ENCODE assay signal across 8 cellular contexts in the genomic region with DNA sequence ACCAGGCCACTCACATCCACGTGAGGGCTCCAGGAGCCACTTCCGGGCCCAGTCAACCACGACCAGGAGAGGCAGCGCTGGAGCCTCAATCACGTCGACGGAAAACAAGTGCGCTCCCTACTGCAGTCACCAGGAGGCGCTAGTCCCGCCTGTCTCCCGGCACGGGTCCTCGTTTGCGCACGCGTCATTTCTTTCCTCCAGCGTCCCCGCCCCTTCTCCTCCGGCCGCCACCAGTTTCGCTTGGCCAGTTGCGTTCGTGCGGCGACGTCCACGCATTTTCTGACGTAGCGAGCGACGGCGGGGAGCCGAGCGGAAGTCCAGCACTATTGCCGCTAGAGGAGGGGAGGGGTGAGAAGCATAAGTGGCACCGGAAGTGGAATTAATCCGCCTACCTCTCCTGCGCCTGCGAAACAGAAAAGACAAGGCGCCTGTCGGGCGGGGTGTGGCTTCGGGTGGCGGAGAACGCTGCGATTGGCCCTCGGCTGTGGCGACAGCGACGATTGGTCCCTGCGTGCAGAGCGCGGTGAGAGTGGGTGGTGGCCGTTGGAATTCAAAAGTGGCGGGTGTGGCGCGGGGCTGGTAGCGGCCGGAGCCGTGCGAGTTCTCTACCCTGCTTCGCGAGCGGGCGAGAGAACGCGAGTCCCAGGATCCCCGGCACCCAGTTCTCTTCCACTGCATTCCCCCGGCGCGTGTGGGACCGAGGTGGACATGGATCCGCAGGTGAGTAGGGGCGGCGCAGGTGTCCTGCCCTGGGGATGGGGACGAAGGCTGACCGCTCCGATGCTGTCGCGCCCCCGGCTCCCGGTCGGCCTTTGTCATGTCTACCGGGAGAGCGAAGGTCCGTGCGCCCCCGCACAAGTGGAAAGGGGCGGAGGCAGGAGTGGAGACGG. TPM values are rescaled to one million over a fixed set of nuclear protein-coding genes. Genes with fewer than 3 reads are reported as not detected.
DNase-seq lines count a peak whose midpoint lies in the region; ATAC-seq and TF ChIP-seq lines count a peak whose summit lies in the region.

A gene with protein sequence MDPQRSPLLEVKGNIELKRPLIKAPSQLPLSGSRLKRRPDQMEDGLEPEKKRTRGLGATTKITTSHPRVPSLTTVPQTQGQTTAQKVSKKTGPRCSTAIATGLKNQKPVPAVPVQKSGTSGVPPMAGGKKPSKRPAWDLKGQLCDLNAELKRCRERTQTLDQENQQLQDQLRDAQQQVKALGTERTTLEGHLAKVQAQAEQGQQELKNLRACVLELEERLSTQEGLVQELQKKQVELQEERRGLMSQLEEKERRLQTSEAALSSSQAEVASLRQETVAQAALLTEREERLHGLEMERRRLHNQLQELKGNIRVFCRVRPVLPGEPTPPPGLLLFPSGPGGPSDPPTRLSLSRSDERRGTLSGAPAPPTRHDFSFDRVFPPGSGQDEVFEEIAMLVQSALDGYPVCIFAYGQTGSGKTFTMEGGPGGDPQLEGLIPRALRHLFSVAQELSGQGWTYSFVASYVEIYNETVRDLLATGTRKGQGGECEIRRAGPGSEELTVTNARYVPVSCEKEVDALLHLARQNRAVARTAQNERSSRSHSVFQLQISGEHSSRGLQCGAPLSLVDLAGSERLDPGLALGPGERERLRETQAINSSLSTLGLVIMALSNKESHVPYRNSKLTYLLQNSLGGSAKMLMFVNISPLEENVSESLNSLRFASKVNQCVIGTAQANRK (plus strand): TSS at position 546 of the 890 bp plus-strand sequence. CDS start 163 bp downstream, at position 709.

- peak within 1 kb of the TSS; percentile 74 for H3K4me2 ChIP-seq in KMS-11

- intact Hi-C loops in esophagus muscularis mucosa (cut with DNase I) = loop anchor here (5.0 to 10.0 kb wide), 3 partner anchors 36 to 183 kb away; a partner anchor contains a TSS

- peak within 1 kb of the TSS; percentile 60; the same call in 1 of the 2 replicates for H3K9ac ChIP-seq in KMS-11

- peak within 1 kb of the TSS; percentile 91 for H3K4me3 Mint-ChIP-seq in activated T-cell treated with anti-CD3 and anti-CD28 coated beads, Interleukin-2, amount 50 U/mL, for 72 hours
- peak within 1 kb of the TSS; percentile 86 for H3K4me3 Mint-ChIP-seq in stimulated activated effector memory CD8-positive, alpha-beta T cell treated with anti-CD3 and anti-CD28 coated beads, Interleukin-12 subunit alpha, Interleukin-12 subunit beta, amount 100 ng/mL, for 72 hours

- peak within 1 kb of the TSS; percentile 91 for H2AFZ ChIP-seq in KMS-11 (ENCODE audit: low read depth)

- peaks cover 40% of the 10 kb centered on the region for H3K4me1 ChIP-seq in KMS-11 (ENCODE audit: low read depth, poor library complexity, severe bottlenecking)
- H3K4me1 ChIP-seq in Peyer's patch = peaks cover 0 to 9% (median 7%) of the 10 kb centered on the region in 4 donors
- peaks cover 8 to 15% (median 14%) of the 10 kb centered on the region in 4 donors for H3K4me1 ChIP-seq in esophagus muscularis mucosa

- H3K9me3 Mint-ChIP-seq in activated T-cell treated with anti-CD3 and anti-CD28 coated beads, Interleukin-2, amount 50 U/mL, for 72 hours = no peaks in the 10 kb centered on the region
- H3K9me3 Mint-ChIP-seq in stimulated activated effector memory CD8-positive, alpha-beta T cell treated with anti-CD3 and anti-CD28 coated beads, Interleukin-12 subunit alpha, Interleukin-12 subunit beta, amount 100 ng/mL, for 72 hours = no peaks in the 10 kb centered on the region

- peak; percentile 79 for TF ChIP-seq CTCF in KMS-11 (conservative IDR thresholded peaks at IDR 0.05; ENCODE audit: low read depth, low read length)
- TF ChIP-seq CTCF in Peyer's patch (IDR thresholded peaks at IDR 0.05) = peak; percentile 94 to 99 (median 99)
- peak; percentile 97 to 99 (median 98) for TF ChIP-seq CTCF in esophagus muscularis mucosa (IDR thresholded peaks at IDR 0.05)

- peaks cover 14 to 27% of the 10 kb centered on the region in 2 donors for H3K36me3 Mint-ChIP-seq in activated T-cell treated with anti-CD3 and anti-CD28 coated beads, Interleukin-2, amount 50 U/mL, for 72 hours (ENCODE audit: insufficient read depth in 2 of 2)
- H3K36me3 Mint-ChIP-seq in stimulated activated effector memory CD8-positive, alpha-beta T cell treated with anti-CD3 and anti-CD28 coated beads, Interleukin-12 subunit alpha, Interleukin-12 subunit beta, amount 100 ng/mL, for 72 hours = peaks cover 56% of the 10 kb centered on the region

- H3K27me3 ChIP-seq in KMS-11 (ENCODE audit: insufficient read depth, low read depth) = no peaks in the 10 kb centered on the region
- H3K27me3 ChIP-seq in Peyer's patch = no peaks in the 10 kb centered on the region
- no peaks in the 10 kb centered on the region for H3K27me3 ChIP-seq in esophagus muscularis mucosa

- no peak within 1 kb of the TSS for H3K4me3 ChIP-seq in KMS-11 (IDR thresholded peaks at IDR 0.05; ENCODE audit: insufficient read depth, low read depth, low read length)
- H3K4me3 ChIP-seq in Peyer's patch = peak within 1 kb of the TSS; percentile 50 to 62 (median 55)
- peak within 1 kb of the TSS; percentile 56 to 69 (median 58) for H3K4me3 ChIP-seq in esophagus muscularis mucosa

- peaks cover 52% of the 10 kb centered on the region for H3K4me1 Mint-ChIP-seq in activated T-cell treated with anti-CD3 and anti-CD28 coated beads, Interleukin-2, amount 50 U/mL, for 72 hours (ENCODE audit: low read depth)
- peaks cover 44% of the 10 kb centered on the region for H3K4me1 Mint-ChIP-seq in stimulated activated effector memory CD8-positive, alpha-beta T cell treated with anti-CD3 and anti-CD28 coated beads, Interleukin-12 subunit alpha, Interleukin-12 subunit beta, amount 100 ng/mL, for 72 hours

- H3K79me2 ChIP-seq in KMS-11 (ENCODE audit: insufficient read depth, low read depth) = peaks cover 48% of the 10 kb centered on the region

- 0 out of 2 replicates have a peak, but pooled peaks cover 3% of the 10 kb centered on the region for H4K20me1 ChIP-seq in KMS-11 (ENCODE audit: insufficient read depth)

- H3K9me3 ChIP-seq in Peyer's patch (no peaks in the 10 kb centered on the region), esophagus muscularis mucosa (no peaks in the 10 kb centered on the region)

- no peaks in the 10 kb centered on the region for H3K27me3 Mint-ChIP-seq in activated T-cell treated with anti-CD3 and anti-CD28 coated beads, Interleukin-2, amount 50 U/mL, for 72 hours (ENCODE audit: low read depth)

- ATAC-seq in GM21723 (IDR thresholded peaks at IDR 0.05; ENCODE audit: unreplicated experiment) = peak; percentile 86
- peak; percentile 89 to 93 for ATAC-seq in activated T-cell treated with anti-CD3 and anti-CD28 coated beads, Interleukin-2, amount 50 U/mL, for 72 hours (replicated peaks in 1 of 2)
- peak; percentile 94 for ATAC-seq in stimulated activated effector memory CD8-positive, alpha-beta T cell treated with anti-CD3 and anti-CD28 coated beads, Interleukin-12 subunit alpha, Interleukin-12 subunit beta, amount 100 ng/mL, for 72 hours

- peak within 1 kb of the TSS; percentile 66 for H3K27ac Mint-ChIP-seq in activated T-cell treated with anti-CD3 and anti-CD28 coated beads, Interleukin-2, amount 50 U/mL, for 72 hours
- peak within 1 kb of the TSS; percentile 94 for H3K27ac Mint-ChIP-seq in stimulated activated effector memory CD8-positive, alpha-beta T cell treated with anti-CD3 and anti-CD28 coated beads, Interleukin-12 subunit alpha, Interleukin-12 subunit beta, amount 100 ng/mL, for 72 hours

- H3K36me3 ChIP-seq in KMS-11 (ENCODE audit: insufficient read depth) = no peaks in the 10 kb centered on the region
- H3K36me3 ChIP-seq in Peyer's patch = no peaks in the 10 kb centered on the region
- no peaks in the 10 kb centered on the region for H3K36me3 ChIP-seq in esophagus muscularis mucosa

- H3K27ac ChIP-seq in KMS-11 (peak within 1 kb of the TSS; percentile 50), Peyer's patch (peak within 1 kb of the TSS; percentile 84 to 92 (median 87)), esophagus muscularis mucosa (replicated peaks in 1 of 4) (peak within 1 kb of the TSS; percentile 87 to 92 (median 90))

- peak; percentile 12 for TF ChIP-seq EP300 in esophagus muscularis mucosa (IDR thresholded peaks at IDR 0.05)

- WGBS in esophagus muscularis mucosa = under 1% methylated on average over 31 of the region's 90 CpGs

- peak in 1 of 2 donors; percentile 12 for TF ChIP-seq POLR2A in Peyer's patch (IDR thresholded peaks at IDR 0.05)
- no peak for TF ChIP-seq POLR2A in esophagus muscularis mucosa (IDR thresholded peaks at IDR 0.05; ENCODE audit: low read depth)

- DNase-seq in DMS79 treated with DMSO at 0.1 percent for 48 hours (lab: John Stamatoyannopoulos, UW) (peak; percentile 100), Peyer's patch (peak; percentile 98 to 100 (median 100)), esophagus muscularis mucosa (ENCODE audit: extremely low spot score) (peak; percentile 100), myocyte (ENCODE audit: low read depth) (peak; percentile 100)
- peak; percentile 99 for DNase-seq in activated T-cell treated with anti-CD3 and anti-CD28 coated beads, Interleukin-2, amount 50 U/mL, for 72 hours
- DNase-seq in stimulated activated effector memory CD8-positive, alpha-beta T cell treated with anti-CD3 and anti-CD28 coated beads, Interleukin-12 subunit alpha, Interleukin-12 subunit beta, amount 100 ng/mL, for 72 hours (ENCODE audit: low spot score in 2 of 2) = peak; percentile 99 to 100

RNA-seq across cellular contexts. Expression of the gene that starts here (rescaled TPM):
- total RNA-seq in Peyer's patch = 10 to 100 TPM; 10.9 to 28.1 (median 18.3) TPM
- total RNA-seq in activated T-cell treated with anti-CD3 and anti-CD28 coated beads, Interleukin-2, amount 50 U/mL, for 72 hours = 10 to 100 TPM; 91.7 to 96.3 TPM
- total RNA-seq in esophagus muscularis mucosa = 1 to 10 TPM in 1 of 4 donors, under 1 TPM in 2, not detected in 1; 0.39 to 1.1 (median 0.42) TPM
- 0.35 and 0.52 TPM in 2 replicates for total RNA-seq in myocyte
- polyA plus RNA-seq in myocyte (2012) = 0.44 TPM

Comparison
In these comparisons a context has a peak if more than half of its experiments do, and no peak if none do; other contexts are left out.
1. Peak in DNase-seq in myocyte; RNA of the gene not detected or under 1 TPM.